8 cellular contexts compared by ENCODE assay signal in genomic region chr1:204287466-204287881, GRCh38.
DNase-seq lines count a peak whose midpoint lies in the region; ATAC-seq, FAIRE-seq and TF ChIP-seq lines count a peak whose summit lies in the region.

No MANE protein-coding gene starts in this region.

- peaks cover 0 to 26% (median 9%) of the 10 kb centered on the region in 4 donors for H3K4me1 Mint-ChIP-seq in CD4-positive, CD25-positive, alpha-beta regulatory T cell
- H3K4me1 Mint-ChIP-seq in nephron progenitor cell (peaks cover 65% of the 10 kb centered on the region), chondrocyte (ENCODE audit: low read depth) (peaks cover 11% of the 10 kb centered on the region)

- H2AFZ ChIP-seq in PC-9: no peak overlapping the region

- H3K36me3 Mint-ChIP-seq in CD4-positive, CD25-positive, alpha-beta regulatory T cell: no peaks in the 10 kb centered on the region
- H3K36me3 Mint-ChIP-seq in nephron progenitor cell (ENCODE audit: low read depth) (no peaks in the 10 kb centered on the region), chondrocyte (ENCODE audit: low read depth) (no peaks in the 10 kb centered on the region)

- peaks cover 31% of the 10 kb centered on the region for H3K27me3 Mint-ChIP-seq in CD4-positive, CD25-positive, alpha-beta regulatory T cell
- H3K27me3 Mint-ChIP-seq in nephron progenitor cell (ENCODE audit: low read depth, poor library complexity) (peaks cover 56% of the 10 kb centered on the region), chondrocyte (ENCODE audit: low read depth) (peaks cover 50% of the 10 kb centered on the region)

- no peak overlapping the region for H3K27ac ChIP-seq in CD4-positive, CD25-positive, alpha-beta regulatory T cell (ENCODE audit: insufficient read depth, low read length, poor library complexity, severe bottlenecking)
- peak overlapping the region; percentile 80 for H3K27ac ChIP-seq in PC-9

- ATAC-seq in CD4-positive, CD25-positive, alpha-beta regulatory T cell (ENCODE audit: low read depth in 2 of 2): no peak
- no peak for ATAC-seq in HG03159 (IDR thresholded peaks at IDR 0.05; ENCODE audit: unreplicated experiment)

- FAIRE-seq in urothelium cell line (lab: Jason Lieb, UNC): no peak

- POLR2A ChIA-PET in PC-9 (lab: Charles Lee; ENCODE audit: unreplicated experiment): interaction anchor here (0.6 kb wide), 1 partner anchor 137 kb away, joined by 3 read pairs; no protein-coding TSS in a partner anchor

- intact Hi-C loops in PC-9 (cut with micrococcal nuclease; ENCODE audit: unreplicated experiment): loop anchor here (5.0 kb wide), 3 partner anchors 35 to 75 kb away; partner anchors contain the start of gene GOLT1A

- CTCF ChIA-PET in PC-9 (lab: Charles Lee): interaction anchor here (1.0 kb wide), 1 partner anchor 125 kb away, joined by 3 read pairs; no protein-coding TSS in a partner anchor

- H3K9me3 Mint-ChIP-seq in CD4-positive, CD25-positive, alpha-beta regulatory T cell: no peaks in the 10 kb centered on the region
- no peaks in the 10 kb centered on the region for H3K9me3 Mint-ChIP-seq in nephron progenitor cell
- no peaks in the 10 kb centered on the region for H3K9me3 Mint-ChIP-seq in chondrocyte (ENCODE audit: low read depth)

- peak overlapping the region in 2 of 4 donors; percentile 56 to 66 for H3K4me3 Mint-ChIP-seq in CD4-positive, CD25-positive, alpha-beta regulatory T cell
- H3K4me3 Mint-ChIP-seq in nephron progenitor cell (peak overlapping the region; percentile 67), chondrocyte (ENCODE audit: unreplicated experiment) (no peak overlapping the region)

- H3K9me3 ChIP-seq in CD4-positive, CD25-positive, alpha-beta regulatory T cell (ENCODE audit: control insufficient read depth in 2 of 2, low read length in 2 of 2): no peaks in the 10 kb centered on the region
- H3K9me3 ChIP-seq in PC-9 (ENCODE audit: insufficient read depth, low read depth): no peaks in the 10 kb centered on the region

- H3F3A ChIP-seq in PC-9 (ENCODE audit: insufficient read depth, low read depth): peaks cover 31% of the 10 kb centered on the region; the same call in 1 of the 2 replicates

- DNase-seq in CD4-positive, CD25-positive, alpha-beta regulatory T cell: no peak
- DNase-seq in PC-9: no peak
- no peak for DNase-seq in epithelial cell of proximal tubule (ENCODE audit: low read depth)
- no peak for DNase-seq in nephron progenitor cell
- no peak for DNase-seq in chondrocyte (ENCODE audit: low spot score)
- no peak for DNase-seq in urothelium cell line (ENCODE audit: low spot score)
- no peak for DNase-seq in NCI-H2107 treated with DMSO at 0.1 percent for 48 hours (lab: John Stamatoyannopoulos, UW; ENCODE audit: unreplicated experiment)

- peaks cover 16% of the 10 kb centered on the region for H4K20me1 ChIP-seq in PC-9 (ENCODE audit: insufficient read depth)

- peak overlapping the region in 2 of 3 donors; percentile 74 to 90 for H3K27ac Mint-ChIP-seq in CD4-positive, CD25-positive, alpha-beta regulatory T cell
- no peak overlapping the region for H3K27ac Mint-ChIP-seq in nephron progenitor cell
- no peak overlapping the region for H3K27ac Mint-ChIP-seq in chondrocyte (ENCODE audit: unreplicated experiment)

- H3K36me3 ChIP-seq in CD4-positive, CD25-positive, alpha-beta regulatory T cell (ENCODE audit: control insufficient read depth, insufficient read depth, low read length): no peaks in the 10 kb centered on the region
- peaks cover 4% of the 10 kb centered on the region; the same call in 1 of the 2 replicates for H3K36me3 ChIP-seq in PC-9 (ENCODE audit: low read depth)

- no TSS peak for BruUV-seq in PC-9 (replicated peaks; lab: Mats Ljungman, UMichigan)

- peak overlapping the region; percentile 82 for H3K4me2 ChIP-seq in PC-9

- H3K4me3 ChIP-seq in CD4-positive, CD25-positive, alpha-beta regulatory T cell (ENCODE audit: low read depth, low read length): no peak overlapping the region
- peak overlapping the region; percentile 56 for H3K4me3 ChIP-seq in PC-9
- peak overlapping the region; percentile 40 for H3K4me3 ChIP-seq in epithelial cell of proximal tubule (ENCODE audit: low read depth, low read length)

- TF ChIP-seq CTCF in PC-9 (conservative IDR thresholded peaks at IDR 0.05) (no peak), epithelial cell of proximal tubule (conservative IDR thresholded peaks at IDR 0.05; ENCODE audit: low read depth, low read length) (no peak), nephron progenitor cell (IDR thresholded peaks at IDR 0.05) (no peak), chondrocyte (IDR thresholded peaks at IDR 0.05) (no peak)

- peaks cover 88% of the 10 kb centered on the region for H3K79me2 ChIP-seq in PC-9 (ENCODE audit: low read depth)

- no peaks in the 10 kb centered on the region for H3K27me3 ChIP-seq in CD4-positive, CD25-positive, alpha-beta regulatory T cell (ENCODE audit: control insufficient read depth, insufficient read depth, low read length)
- H3K27me3 ChIP-seq in PC-9 (ENCODE audit: insufficient read depth, low read depth): no peaks in the 10 kb centered on the region

- no peaks in the 10 kb centered on the region for H3K9me2 ChIP-seq in PC-9 (ENCODE audit: insufficient read depth)

- peaks cover 13% of the 10 kb centered on the region for H3K4me1 ChIP-seq in CD4-positive, CD25-positive, alpha-beta regulatory T cell (ENCODE audit: control insufficient read depth, insufficient read depth, low read length, poor library complexity, severe bottlenecking)
- peaks cover 58% of the 10 kb centered on the region for H3K4me1 ChIP-seq in PC-9 (replicated peaks; ENCODE audit: insufficient read depth)

Comparison
In these comparisons a context has a peak if more than half of its experiments do, and no peak if none do; other contexts are left out.
1. H3K27ac Mint-ChIP-seq: peak in CD4-positive, CD25-positive, alpha-beta regulatory T cell (2 of 3); none in nephron progenitor cell (single experiment) and chondrocyte (single experiment).